ENCODE assay signal across 27 cellular contexts in genomic region chr16:77383606-77384187, GRCh38. TPM values are rescaled to one million over a fixed set of nuclear protein-coding genes. Genes with fewer than 3 reads are reported as not detected.
DNase-seq lines count a peak whose midpoint lies in the region; ATAC-seq and FAIRE-seq lines count a peak whose summit lies in the region.
"Had no signal": no experiment of that assay in that cellular context is flagged by ENCODE, and none has a peak within 500 bp of the region (broad histone marks: within the 10 kb centered on the region; RNA-seq: fewer than 3 reads in every experiment).

No MANE protein-coding gene starts in this region.

- no peaks in the 10 kb centered on the region for H3K9me3 ChIP-seq in effector memory CD4-positive, alpha-beta T cell (ENCODE audit: control insufficient read depth, low read length)

- H3K27me3 ChIP-seq in effector memory CD4-positive, alpha-beta T cell (replicated peaks; ENCODE audit: control insufficient read depth, insufficient read depth, low read length, poor library complexity, severe bottlenecking): no peaks in the 10 kb centered on the region

- peak; percentile 2 to 10 for DNase-seq in NCI-H526 (lab: John Stamatoyannopoulos, UW)
- no peak for DNase-seq in NCI-H526 treated with DMSO at 0.1 percent for 48 hours (lab: John Stamatoyannopoulos, UW)
- peak; percentile 71 for DNase-seq in NCI-H146 treated with DMSO at 0.1 percent for 48 hours (lab: John Stamatoyannopoulos, UW; ENCODE audit: unreplicated experiment)
- DNase-seq in NCI-H748 (lab: John Stamatoyannopoulos, UW; ENCODE audit: unreplicated experiment): peak; percentile 90
- DNase-seq in myocyte (ENCODE audit: low read depth): peak; percentile 6
- no peak for DNase-seq in RCC 7860 (ENCODE audit: low spot score)
- no peak for DNase-seq in effector memory CD4-positive, alpha-beta T cell
- DNase-seq: GM23248; H7; KBM-7; MM.1S; NCI-H1436 treated with DMSO at 0.1 percent for 48 hours; NCI-H2029 treated with DMSO at 0.1 percent for 48 hours; NCI-H2171; NCI-H524; NK-92 treated with Interleukin-12 subunit alpha and Interleukin-12 subunit beta, amount 100 ng/mL, for 24 hours; PC-3; Right ventricle myocardium superior; RPMI8226; T-helper 1 cell; T-helper 9 cell had no signal

- H3K36me3 ChIP-seq in effector memory CD4-positive, alpha-beta T cell (ENCODE audit: control insufficient read depth, insufficient read depth, low read length): no peaks in the 10 kb centered on the region

- no peak overlapping the region for H3K4me3 ChIP-seq in effector memory CD4-positive, alpha-beta T cell (ENCODE audit: insufficient read depth, low read depth, low read length, poor library complexity, severe bottlenecking)
- H3K4me3 ChIP-seq: GM23248 had no signal

- no peak for ATAC-seq in HG02678 (IDR thresholded peaks at IDR 0.05; ENCODE audit: unreplicated experiment)
- ATAC-seq: PC-3 had no signal

- no peaks in the 10 kb centered on the region for H3K4me1 ChIP-seq in effector memory CD4-positive, alpha-beta T cell (ENCODE audit: control insufficient read depth, insufficient read depth, low read length, poor library complexity, severe bottlenecking)

- no peak overlapping the region for H3K27ac ChIP-seq in effector memory CD4-positive, alpha-beta T cell (ENCODE audit: insufficient read depth, low read length, poor library complexity, severe bottlenecking)
- H3K27ac ChIP-seq: GM23248 had no signal

- FAIRE-seq in RCC 7860 (lab: Jason Lieb, UNC): no peak
- FAIRE-seq: D721Med, G401.6, HTR-8/SVneo had no signal

RNA-seq across cellular contexts. Expression of gene ADAMTS18, which starts 51.1 kb away (rescaled TPM):
- total RNA-seq in myocyte: 0.13 TPM in 1 of 2 replicates, not detected in the other
- polyA plus RNA-seq in myocyte (2012): 0.01 TPM
- total RNA-seq: A172, GM23248, PC-3, Right ventricle myocardium superior had no signal
- polyA plus RNA-seq: BJ, GM23248 had no signal

Comparison
In these comparisons a context has a peak if more than half of its experiments do, and no peak if none do; other contexts are left out.
1. DNase-seq: peak in NCI-H526 (2 of 2), NCI-H146 treated with DMSO at 0.1 percent for 48 hours (single experiment), NCI-H748 (single experiment) and myocyte (single experiment); none in NCI-H526 treated with DMSO at 0.1 percent for 48 hours (single experiment), RCC 7860 (single experiment) and effector memory CD4-positive, alpha-beta T cell (0 of 3).